ENCODE assay signal across 20 cellular contexts in the genomic region with DNA sequence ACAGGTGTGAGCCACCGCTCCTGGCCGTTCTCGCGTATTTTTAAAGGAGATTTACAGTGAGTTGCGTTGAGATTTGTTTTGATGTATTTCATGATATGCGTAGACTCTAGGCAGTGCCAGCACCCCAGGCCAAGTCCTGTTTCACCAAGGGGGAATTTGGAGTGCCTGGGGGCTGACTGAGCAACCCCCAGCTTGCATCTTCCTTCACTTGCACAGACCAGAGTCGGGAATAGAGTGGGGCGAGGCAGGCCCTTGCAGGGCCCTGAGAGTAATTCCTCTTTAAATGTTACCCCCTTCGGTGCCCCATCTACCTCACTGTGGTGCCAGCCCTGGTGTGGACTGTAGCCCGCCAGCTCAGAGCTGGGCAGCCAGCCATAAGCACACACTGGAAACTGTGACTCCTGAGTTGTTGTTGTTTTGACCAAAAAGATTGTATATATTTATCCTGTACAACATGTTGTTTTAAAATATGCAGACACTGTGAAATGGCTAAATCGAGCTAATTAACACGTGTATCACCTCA.
"Had no signal": no experiment of that assay in that cellular context is flagged by ENCODE, and none has a peak within 500 bp of the region (broad histone marks: within the 10 kb centered on the region; RNA-seq: fewer than 3 reads in every experiment).

No MANE protein-coding gene starts in this region.

- H3K9me3 Mint-ChIP-seq: activated naive CD8-positive, alpha-beta T cell treated with anti-CD3 and anti-CD28 coated beads, Interleukin-2, amount 10 ng/mL, durations not matched to agents 7 days and 5 days; T-helper 1 cell treated with Interleukin-12 subunit alpha and Interleukin-12 subunit beta and Interleukin-4 antibody, amounts not matched to agents 30 μg/mL and 1 μg/mL, for 36 hours had no signal

- H3K4me1 ChIP-seq: adrenal gland, Peyer's patch had no signal

- H3K36me3 Mint-ChIP-seq: activated naive CD8-positive, alpha-beta T cell treated with anti-CD3 and anti-CD28 coated beads, Interleukin-2, amount 10 ng/mL, durations not matched to agents 7 days and 5 days had no signal

- H3K27ac ChIP-seq: adrenal gland, KMS-11, Peyer's patch, RWPE1 had no signal

- ATAC-seq: activated CD4-positive, CD25-positive, alpha-beta regulatory T cell treated with anti-CD3 and anti-CD28 coated beads, Interleukin-2, amount 50 U/mL, for 24 hours; activated CD8-positive, alpha-beta T cell treated with anti-CD3 and anti-CD28 coated beads, Interleukin-2, amount 10 ng/mL, durations not matched to agents 7 days and 5 days had no signal

- H3K9me3 ChIP-seq: adrenal gland, Peyer's patch had no signal

- DNase-seq: activated CD4-positive, alpha-beta T cell treated with anti-CD3 and anti-CD28 coated beads for 4 hours; activated CD8-positive, alpha-beta memory T cell treated with anti-CD3 and anti-CD28 coated beads, Interleukin-2, amount 50 U/mL, for 48 hours; activated CD8-positive, alpha-beta T cell treated with anti-CD3 and anti-CD28 coated beads, Interleukin-2, amount 10 ng/mL, durations not matched to agents 7 days and 5 days; activated naive CD4-positive, alpha-beta T cell treated with anti-CD3 and anti-CD28 coated beads, Interleukin-2, amount 50 U/mL, for 16 hours; activated naive CD8-positive, alpha-beta T cell treated with anti-CD3 and anti-CD28 coated beads, Interleukin-2, amount 10 ng/mL, durations not matched to agents 7 days and 5 days; activated T-cell treated with anti-CD3 and anti-CD28 coated beads, Interleukin-2, amount 50 U/mL, for 1 hour; adrenal gland; MV-4-11; NCI-H1092 treated with DMSO at 0.1 percent for 48 hours; NCI-H1417 treated with DMSO at 0.1 percent for 48 hours; NCI-H1694 treated with DMSO at 0.1 percent for 48 hours; NCI-H2081; NCI-H446; NCI-H524; SHP77 treated with DMSO at 0.1 percent for 48 hours had no signal

- H3K4me1 Mint-ChIP-seq: activated naive CD8-positive, alpha-beta T cell treated with anti-CD3 and anti-CD28 coated beads, Interleukin-2, amount 10 ng/mL, durations not matched to agents 7 days and 5 days had no signal

- H3K36me3 ChIP-seq: adrenal gland, Peyer's patch had no signal

- H3K4me3 ChIP-seq: adrenal gland, Peyer's patch had no signal

- H3K27ac Mint-ChIP-seq: activated CD8-positive, alpha-beta T cell treated with anti-CD3 and anti-CD28 coated beads, Interleukin-2, amount 10 ng/mL, durations not matched to agents 7 days and 5 days; activated naive CD8-positive, alpha-beta T cell treated with anti-CD3 and anti-CD28 coated beads, Interleukin-2, amount 10 ng/mL, durations not matched to agents 7 days and 5 days; T-helper 1 cell treated with Interleukin-12 subunit alpha and Interleukin-12 subunit beta and Interleukin-4 antibody, amounts not matched to agents 30 μg/mL and 1 μg/mL, for 36 hours had no signal

- H3K27me3 ChIP-seq: adrenal gland, Peyer's patch had no signal

- H3K4me3 Mint-ChIP-seq: activated CD8-positive, alpha-beta T cell treated with anti-CD3 and anti-CD28 coated beads, Interleukin-2, amount 10 ng/mL, durations not matched to agents 7 days and 5 days; activated naive CD8-positive, alpha-beta T cell treated with anti-CD3 and anti-CD28 coated beads, Interleukin-2, amount 10 ng/mL, durations not matched to agents 7 days and 5 days; T-helper 1 cell treated with Interleukin-12 subunit alpha and Interleukin-12 subunit beta and Interleukin-4 antibody, amounts not matched to agents 30 μg/mL and 1 μg/mL, for 36 hours had no signal
